Comparison of ENCODE assay signal across 8 cellular contexts in genomic region chr13:25249001-25249543, GRCh38. TPM values are rescaled to one million over a fixed set of nuclear protein-coding genes. Genes with fewer than 3 reads are reported as not detected.
DNase-seq lines count a peak whose midpoint lies in the region; ATAC-seq and TF ChIP-seq lines count a peak whose summit lies in the region.

No MANE protein-coding gene starts in this region.

- no peaks in the 10 kb centered on the region for H3K27me3 Mint-ChIP-seq in activated T-helper 2 cell treated with anti-CD3 and anti-CD28 coated beads, Interferon-gamma antibody, Interleukin-2, Interleukin-4, amounts not matched to agents 10 μg/mL and 5 μg/mL and 100 μg/mL, durations not matched to agents 14 hours and 24 hours and 36 hours (ENCODE audit: low read depth)
- no peaks in the 10 kb centered on the region for H3K27me3 Mint-ChIP-seq in activated naive CD4-positive, alpha-beta T cell treated with anti-CD3 and anti-CD28 coated beads, Interleukin-2, amount 10 ng/mL, durations not matched to agents 7 days and 5 days

- peak; percentile 58 for TF ChIP-seq CTCF in GM12873 (IDR thresholded peaks at IDR 0.05; ENCODE audit: insufficient read depth, low read depth, low read length, missing control alignments)

- H3K9me3 Mint-ChIP-seq in activated T-helper 2 cell treated with anti-CD3 and anti-CD28 coated beads, Interferon-gamma antibody, Interleukin-2, Interleukin-4, amounts not matched to agents 10 μg/mL and 5 μg/mL and 100 μg/mL, durations not matched to agents 14 hours and 24 hours and 36 hours = no peaks in the 10 kb centered on the region
- H3K9me3 Mint-ChIP-seq in activated naive CD4-positive, alpha-beta T cell treated with anti-CD3 and anti-CD28 coated beads, Interleukin-2, amount 10 ng/mL, durations not matched to agents 7 days and 5 days = no peaks in the 10 kb centered on the region

- intact Hi-C loops in activated T-helper 2 cell treated with anti-CD3 and anti-CD28 coated beads, Interferon-gamma antibody, Interleukin-2, Interleukin-4, amounts not matched to agents 10 μg/mL and 5 μg/mL and 100 μg/mL, durations not matched to agents 14 hours and 24 hours and 36 hours (cut with micrococcal nuclease) = no loop called here

- DNase-seq in RPMI7951 (ENCODE audit: low read depth) (peak; percentile 17), hippocampal formation (lab: John Stamatoyannopoulos, UW) (peak; percentile 39 to 91), LoVo (ENCODE audit: low spot score) (no peak)
- DNase-seq in activated T-helper 2 cell treated with anti-CD3 and anti-CD28 coated beads, Interferon-gamma antibody, Interleukin-2, Interleukin-4, amounts not matched to agents 10 μg/mL and 5 μg/mL and 100 μg/mL, durations not matched to agents 14 hours and 24 hours and 36 hours (ENCODE audit: low spot score) = no peak
- DNase-seq in activated naive CD4-positive, alpha-beta T cell treated with anti-CD3 and anti-CD28 coated beads, Interleukin-2, amount 10 ng/mL, durations not matched to agents 7 days and 5 days = no peak

- H3K4me3 Mint-ChIP-seq in activated T-helper 2 cell treated with anti-CD3 and anti-CD28 coated beads, Interferon-gamma antibody, Interleukin-2, Interleukin-4, amounts not matched to agents 10 μg/mL and 5 μg/mL and 100 μg/mL, durations not matched to agents 14 hours and 24 hours and 36 hours (ENCODE audit: low read depth) = no peak overlapping the region
- H3K4me3 Mint-ChIP-seq in activated naive CD4-positive, alpha-beta T cell treated with anti-CD3 and anti-CD28 coated beads, Interleukin-2, amount 10 ng/mL, durations not matched to agents 7 days and 5 days = no peak overlapping the region

- CTCF ChIA-PET in activated naive CD4-positive, alpha-beta T cell treated with anti-CD3 and anti-CD28 coated beads, Interleukin-2, amount 10 ng/mL, durations not matched to agents 7 days and 5 days (lab: Charles Lee) = no interaction called here

- peaks cover 42% of the 10 kb centered on the region for H3K36me3 Mint-ChIP-seq in activated T-helper 2 cell treated with anti-CD3 and anti-CD28 coated beads, Interferon-gamma antibody, Interleukin-2, Interleukin-4, amounts not matched to agents 10 μg/mL and 5 μg/mL and 100 μg/mL, durations not matched to agents 14 hours and 24 hours and 36 hours (ENCODE audit: low read depth)
- H3K36me3 Mint-ChIP-seq in activated naive CD4-positive, alpha-beta T cell treated with anti-CD3 and anti-CD28 coated beads, Interleukin-2, amount 10 ng/mL, durations not matched to agents 7 days and 5 days = peaks cover 37% of the 10 kb centered on the region

- H3K27ac Mint-ChIP-seq in activated T-helper 2 cell treated with anti-CD3 and anti-CD28 coated beads, Interferon-gamma antibody, Interleukin-2, Interleukin-4, amounts not matched to agents 10 μg/mL and 5 μg/mL and 100 μg/mL, durations not matched to agents 14 hours and 24 hours and 36 hours = no peak overlapping the region
- no peak overlapping the region for H3K27ac Mint-ChIP-seq in activated naive CD4-positive, alpha-beta T cell treated with anti-CD3 and anti-CD28 coated beads, Interleukin-2, amount 10 ng/mL, durations not matched to agents 7 days and 5 days

- H3K4me1 Mint-ChIP-seq in activated T-helper 2 cell treated with anti-CD3 and anti-CD28 coated beads, Interferon-gamma antibody, Interleukin-2, Interleukin-4, amounts not matched to agents 10 μg/mL and 5 μg/mL and 100 μg/mL, durations not matched to agents 14 hours and 24 hours and 36 hours (ENCODE audit: low read depth) = no peaks in the 10 kb centered on the region
- H3K4me1 Mint-ChIP-seq in activated naive CD4-positive, alpha-beta T cell treated with anti-CD3 and anti-CD28 coated beads, Interleukin-2, amount 10 ng/mL, durations not matched to agents 7 days and 5 days = no peaks in the 10 kb centered on the region

- ATAC-seq in HG02678 (IDR thresholded peaks at IDR 0.05; ENCODE audit: unreplicated experiment) (peak; percentile 62), HG02970 (IDR thresholded peaks at IDR 0.05; ENCODE audit: low FRiP score, unreplicated experiment) (no peak)

RNA-seq across cellular contexts. Expression of gene MTMR6, which starts 38.2 kb away (rescaled TPM):
- total RNA-seq in RPMI7951 (2014; rRNA removed; shearing (Covaris generic)) = 40.8 and 46.0 TPM in 2 replicates
- 16.3 and 16.5 TPM in 2 replicates for total RNA-seq in activated T-helper 2 cell treated with anti-CD3 and anti-CD28 coated beads, Interferon-gamma antibody, Interleukin-2, Interleukin-4, amounts not matched to agents 10 μg/mL and 5 μg/mL and 100 μg/mL, durations not matched to agents 14 hours and 24 hours and 36 hours

RNA-seq across cellular contexts. Expression of gene NUP58, which starts 52.4 kb away (rescaled TPM):
- 53.7 and 54.2 TPM in 2 replicates for total RNA-seq in RPMI7951 (2014; rRNA removed; shearing (Covaris generic))
- total RNA-seq in activated T-helper 2 cell treated with anti-CD3 and anti-CD28 coated beads, Interferon-gamma antibody, Interleukin-2, Interleukin-4, amounts not matched to agents 10 μg/mL and 5 μg/mL and 100 μg/mL, durations not matched to agents 14 hours and 24 hours and 36 hours = 129 and 131 TPM in 2 replicates

Comparison
In these comparisons a context has a peak if more than half of its experiments do, and no peak if none do; other contexts are left out.
1. DNase-seq: peak in RPMI7951 (single experiment) and hippocampal formation (2 of 2); none in activated T-helper 2 cell treated with anti-CD3 and anti-CD28 coated beads, Interferon-gamma antibody, Interleukin-2, Interleukin-4, amounts not matched to agents 10 μg/mL and 5 μg/mL and 100 μg/mL, durations not matched to agents 14 hours and 24 hours and 36 hours (single experiment), activated naive CD4-positive, alpha-beta T cell treated with anti-CD3 and anti-CD28 coated beads, Interleukin-2, amount 10 ng/mL, durations not matched to agents 7 days and 5 days (single experiment) and LoVo (single experiment).